In genomic region chr10:3699896-3700295, GRCh38 we compare ENCODE assay signal across 14 cellular contexts.
"Had no signal": no experiment of that assay in that cellular context is flagged by ENCODE, and none has a peak within 500 bp of the region (broad histone marks: within the 10 kb centered on the region; RNA-seq: fewer than 3 reads in every experiment).

No MANE protein-coding gene starts in this region.

- DNase-seq: activated CD4-positive, alpha-beta T cell treated with anti-CD3 and anti-CD28 coated beads, Interleukin-2, amount 10 ng/mL, durations not matched to agents 7 days and 5 days; activated naive CD4-positive, alpha-beta T cell; activated naive CD8-positive, alpha-beta T cell treated with anti-CD3 and anti-CD28 coated beads, Interleukin-2, amount 10 ng/mL, durations not matched to agents 7 days and 5 days; activated T-cell treated with anti-CD3 and anti-CD28 coated beads for 4 hours; cortex of kidney; effector CD4-positive, alpha-beta T cell; left cardiac atrium; naive B cell; stimulated activated CD4-positive, alpha-beta T cell treated with anti-CD3 and anti-CD28 coated beads, Interleukin-4, amount 100 ng/mL, for 1 hour; stimulated activated naive CD4-positive, alpha-beta T cell; substantia nigra had no signal

- H3K27me3 ChIP-seq: hepatocyte had no signal

- H3K27ac ChIP-seq: hepatocyte, SK-N-MC had no signal

- H3K4me3 ChIP-seq: hepatocyte, lung, SK-N-MC had no signal

- ATAC-seq: left cardiac atrium had no signal
